21 cellular contexts compared by ENCODE assay signal in genomic region chr1:229040630-229041358, GRCh38.
"Had no signal": no experiment of that assay in that cellular context is flagged by ENCODE, and none has a peak within 500 bp of the region (broad histone marks: within the 10 kb centered on the region; RNA-seq: fewer than 3 reads in every experiment).

No MANE protein-coding gene starts in this region.

- H3K36me3 ChIP-seq: heart left ventricle, tibial nerve had no signal

- DNase-seq: effector CD4-positive, alpha-beta T cell; endodermal cell; erythroblast; heart left ventricle; hippocampal formation; left colon; left ventricle myocardium superior; mesenchymal stem cell; midbrain; posterior cingulate gyrus; stimulated activated CD4-positive, alpha-beta T cell treated with anti-CD3 and anti-CD28 coated beads, Interleukin-2, amount 100 ng/mL, for 24 hours; stimulated activated CD4-positive, alpha-beta T cell treated with anti-CD3 and anti-CD28 coated beads, Interleukin-4, amount 100 ng/mL, for 4 hours; stimulated activated naive B cell treated with anti-CD40 and anti-IgM and Interleukin-4, amounts not matched to agents 10 μg/mL and 1 μg/mL and 100 μg/mL, for 72 hours; stimulated activated naive CD8-positive, alpha-beta T cell treated with anti-CD3 and anti-CD28 coated beads, Interleukin-15, amount 100 ng/mL, for 72 hours; testis had no signal

- H3K27ac ChIP-seq: coronary artery, heart left ventricle, skin epidermis, testis, tibial nerve had no signal

- H3K4me1 Mint-ChIP-seq: nephron had no signal

- ATAC-seq: heart left ventricle; left colon; left ventricle myocardium superior; sciatic nerve; stimulated activated naive B cell treated with anti-CD40 and anti-IgM and Interleukin-4, amounts not matched to agents 10 μg/mL and 1 μg/mL and 100 μg/mL, for 72 hours; stimulated activated naive CD8-positive, alpha-beta T cell treated with anti-CD3 and anti-CD28 coated beads, Interleukin-15, amount 100 ng/mL, for 72 hours had no signal

- H3K27ac Mint-ChIP-seq: endodermal cell; nephron; stimulated activated naive B cell treated with anti-CD40 and anti-IgM and Interleukin-4, amounts not matched to agents 10 μg/mL and 1 μg/mL and 100 μg/mL, for 72 hours; stimulated activated naive CD8-positive, alpha-beta T cell treated with anti-CD3 and anti-CD28 coated beads, Interleukin-15, amount 100 ng/mL, for 72 hours had no signal

- H3K9me3 ChIP-seq: testis, tibial nerve had no signal

- H3K4me1 ChIP-seq: testis, tibial nerve had no signal

- H3K4me3 Mint-ChIP-seq: endodermal cell; nephron; stimulated activated naive B cell treated with anti-CD40 and anti-IgM and Interleukin-4, amounts not matched to agents 10 μg/mL and 1 μg/mL and 100 μg/mL, for 72 hours; stimulated activated naive CD8-positive, alpha-beta T cell treated with anti-CD3 and anti-CD28 coated beads, Interleukin-15, amount 100 ng/mL, for 72 hours had no signal

- H3K4me3 ChIP-seq: coronary artery, heart left ventricle, lung, skin epidermis, testis, tibial nerve had no signal

- H3K27me3 ChIP-seq: testis, tibial nerve had no signal

- H3K9me3 Mint-ChIP-seq: endodermal cell; stimulated activated naive CD8-positive, alpha-beta T cell treated with anti-CD3 and anti-CD28 coated beads, Interleukin-15, amount 100 ng/mL, for 72 hours had no signal
